8 cellular contexts compared by ENCODE assay signal in the genomic region with DNA sequence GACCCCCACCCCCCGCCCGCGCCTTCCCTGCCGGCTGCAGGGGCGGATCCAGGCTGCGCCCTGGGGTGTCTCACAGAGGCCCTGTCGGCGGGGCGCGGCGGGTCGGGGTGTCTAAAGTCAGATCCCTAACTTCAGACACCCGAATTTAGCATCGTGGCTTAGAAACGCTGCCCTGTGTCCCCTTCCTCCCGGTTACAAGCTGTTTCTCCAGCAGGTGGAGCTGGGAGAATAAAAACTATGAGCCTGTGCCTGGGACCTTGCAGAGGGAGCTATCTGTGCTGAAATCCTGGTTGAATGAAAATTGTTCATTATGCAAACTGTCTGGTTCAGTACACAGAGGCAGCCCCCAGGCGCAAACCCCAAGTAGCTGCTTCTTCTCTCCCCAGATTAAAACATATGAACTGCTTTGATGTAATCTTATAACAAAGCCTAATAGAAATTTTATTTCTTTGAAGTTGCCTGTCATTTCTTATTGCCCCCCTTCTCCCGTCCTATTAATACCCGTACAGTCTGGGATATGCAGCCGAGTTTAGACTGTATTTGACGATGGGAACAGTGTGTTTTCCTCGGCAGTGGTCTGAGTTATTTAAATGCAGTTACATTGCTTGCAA.
DNase-seq lines count a peak whose midpoint lies in the region; ATAC-seq and TF ChIP-seq lines count a peak whose summit lies in the region.

No MANE protein-coding gene starts in this region.

- no peak overlapping the region for H3K4me3 ChIP-seq in MM.1S (ENCODE audit: low read length)
- peak overlapping the region; percentile 19 for H3K4me3 ChIP-seq in astrocyte of the cerebellum (ENCODE audit: low read depth, low read length)

- peak overlapping the region; percentile 49; the same call in 1 of the 2 replicates for H3K4me2 ChIP-seq in MM.1S (ENCODE audit: low read depth, low read length)

- no peaks in the 10 kb centered on the region; the same call in 1 of the 2 replicates for H3F3A ChIP-seq in MM.1S (ENCODE audit: insufficient read depth, low read length)

- TF ChIP-seq CTCF in MM.1S (IDR thresholded peaks at IDR 0.05; ENCODE audit: low read length) = peak; percentile 54
- peak; percentile 79 for TF ChIP-seq CTCF in astrocyte of the cerebellum (IDR thresholded peaks at IDR 0.05; ENCODE audit: low read depth, low read length, missing control alignments)

- no peak overlapping the region for H2AFZ ChIP-seq in MM.1S (ENCODE audit: low read length)

- no peak overlapping the region for H3K27ac ChIP-seq in MM.1S (ENCODE audit: low read length)

- DNase-seq in MM.1S (peak; percentile 57), SHP77 treated with DMSO at 0.1 percent for 48 hours (lab: John Stamatoyannopoulos, UW) (peak; percentile 60), astrocyte of the cerebellum (ENCODE audit: low read depth) (peak; percentile 55), hippocampal formation (lab: John Stamatoyannopoulos, UW) (peak; percentile 37 to 81), renal cortical epithelial cell (ENCODE audit: low read depth) (peak; percentile 66), GOT3 (lab: John Stamatoyannopoulos, UW) (no peak)

- peak overlapping the region; percentile 36; the same call in 1 of the 2 replicates for H3K9ac ChIP-seq in ES-I3 (ENCODE audit: low read depth, low read length)
- no peak overlapping the region for H3K9ac ChIP-seq in MM.1S (ENCODE audit: low read length)

- peaks cover 70% of the 10 kb centered on the region for H3K27me3 ChIP-seq in MM.1S (replicated peaks; ENCODE audit: insufficient read depth, low read length)

- in situ Hi-C loops in astrocyte of the cerebellum (cut with HindIII; ENCODE audit: low sequenced_read_pairs) = no loop called here

- no peaks in the 10 kb centered on the region for H3K79me2 ChIP-seq in MM.1S (ENCODE audit: low read length)

- H3K9me2 ChIP-seq in MM.1S (replicated peaks; ENCODE audit: insufficient read depth, low read length) = no peaks in the 10 kb centered on the region

- H3K9me3 ChIP-seq in ES-I3 (ENCODE audit: control insufficient read depth, insufficient read depth, low read length) = no peaks in the 10 kb centered on the region
- H3K9me3 ChIP-seq in MM.1S (replicated peaks; ENCODE audit: insufficient read depth, low read length) = no peaks in the 10 kb centered on the region

- no peaks in the 10 kb centered on the region for H3K4me1 ChIP-seq in ES-I3 (ENCODE audit: insufficient read depth, low read length)
- no peaks in the 10 kb centered on the region; the same call in 1 of the 2 replicates for H3K4me1 ChIP-seq in MM.1S (ENCODE audit: low read length)

- H4K20me1 ChIP-seq in MM.1S (ENCODE audit: insufficient read depth, low read length) = 0 out of 2 replicates have a peak, but pooled peaks cover 4% of the 10 kb centered on the region

- ATAC-seq in GM19328 (IDR thresholded peaks at IDR 0.05; ENCODE audit: unreplicated experiment) = no peak

- H3K36me3 ChIP-seq in ES-I3 (ENCODE audit: insufficient read depth, low read length) (no peaks in the 10 kb centered on the region), MM.1S (replicated peaks; ENCODE audit: insufficient read depth, low read length) (no peaks in the 10 kb centered on the region)
